In the genomic region with DNA sequence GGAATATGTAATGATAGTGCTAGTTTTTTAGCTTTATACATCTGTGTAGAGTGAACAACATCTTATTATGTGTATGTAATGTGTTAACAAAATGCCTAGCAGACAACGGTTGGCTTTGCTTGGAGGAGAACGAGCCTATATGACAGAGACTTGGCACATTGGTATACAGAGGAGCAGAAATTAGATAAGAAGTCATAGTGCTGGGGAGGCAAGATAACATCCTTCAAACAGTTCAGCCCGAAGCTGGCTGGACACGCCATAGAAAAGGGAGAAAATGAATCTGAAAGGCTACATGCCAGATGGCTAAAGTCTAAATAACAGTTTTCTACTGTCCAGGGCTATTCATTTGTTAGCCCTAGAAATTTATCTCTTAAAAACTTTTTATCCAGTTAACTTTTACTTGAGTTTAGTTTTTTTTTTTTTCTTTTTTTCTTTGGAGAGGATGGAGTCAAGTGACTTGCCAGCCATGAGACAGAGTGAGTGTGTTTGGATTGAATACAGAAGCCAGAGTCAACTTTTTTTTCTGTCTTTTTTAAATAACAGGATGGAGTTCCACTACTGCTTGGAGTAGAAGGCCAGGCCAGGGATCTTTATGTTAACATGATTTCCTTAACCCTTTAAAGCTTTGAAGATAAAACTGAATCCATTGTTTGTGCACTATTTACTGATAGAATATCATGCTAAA, we compare ENCODE assay signal across 15 cellular contexts.
DNase-seq lines count a peak whose midpoint lies in the region; ATAC-seq and TF ChIP-seq lines count a peak whose summit lies in the region.
"Had no signal": no experiment of that assay in that cellular context is flagged by ENCODE, and none has a peak within 500 bp of the region (broad histone marks: within the 10 kb centered on the region; RNA-seq: fewer than 3 reads in every experiment).

No MANE protein-coding gene starts in this region.

- TF ChIP-seq CTCF in breast epithelium (IDR thresholded peaks at IDR 0.05) = no peak
- TF ChIP-seq CTCF in MCF 10A (IDR thresholded peaks at IDR 0.05; ENCODE audit: unreplicated experiment) = no peak

- peak overlapping the region; percentile 73 to 87 for H3K27ac ChIP-seq in breast epithelium
- H3K27ac ChIP-seq in right cardiac atrium (ENCODE audit: low read length) = peak overlapping the region; percentile 18
- no peak overlapping the region for H3K27ac ChIP-seq in trophoblast cell (ENCODE audit: low read depth, low read length)

- H3K4me3 Mint-ChIP-seq in MCF 10A (ENCODE audit: unreplicated experiment) = no peak overlapping the region
- no peak overlapping the region for H3K4me3 Mint-ChIP-seq in activated CD8-positive, alpha-beta T cell treated with anti-CD3 and anti-CD28 coated beads, Interleukin-2, amount 10 ng/mL, durations not matched to agents 7 days and 5 days
- H3K4me3 Mint-ChIP-seq: activated B cell treated with CpG ODN at 0.5 μM for 24 hours; stimulated activated naive CD8-positive, alpha-beta T cell treated with anti-CD3 and anti-CD28 coated beads, Interleukin-15, Interleukin-2, amounts not matched to agents 100 ng/mL and 50 ng/mL, for 24 hours had no signal

- POLR2A ChIA-PET in MCF 10A (lab: Yijun Ruan, JAX) = interaction anchor here (1.1 kb wide), 1 partner anchor 11 kb away, joined by 3 read pairs; no protein-coding TSS in a partner anchor
- POLR2A ChIA-PET in activated CD8-positive, alpha-beta T cell treated with anti-CD3 and anti-CD28 coated beads, Interleukin-2, amount 10 ng/mL, durations not matched to agents 7 days and 5 days (lab: Charles Lee) = no interaction called here

- no peak overlapping the region for H3K18ac ChIP-seq in trophoblast cell (ENCODE audit: low read length)

- intact Hi-C loops in breast epithelium (cut with DNase I; ENCODE audit: low total_unique reads) = no loop called here
- intact Hi-C loops in MCF 10A (cut with micrococcal nuclease) = no loop called here
- intact Hi-C loops in right cardiac atrium (cut with DNase I) = no loop called here

- no peak overlapping the region for H4K12ac ChIP-seq in trophoblast cell (ENCODE audit: low read depth, low read length)

- H2AFZ ChIP-seq in trophoblast cell (ENCODE audit: insufficient read depth, low read length, poor library complexity) = no peak overlapping the region

- H3K27ac Mint-ChIP-seq in MCF 10A (ENCODE audit: low read depth, unreplicated experiment) = no peak overlapping the region
- no peak overlapping the region for H3K27ac Mint-ChIP-seq in activated CD8-positive, alpha-beta T cell treated with anti-CD3 and anti-CD28 coated beads, Interleukin-2, amount 10 ng/mL, durations not matched to agents 7 days and 5 days
- H3K27ac Mint-ChIP-seq: activated B cell treated with CpG ODN at 0.5 μM for 24 hours; stimulated activated naive CD8-positive, alpha-beta T cell treated with anti-CD3 and anti-CD28 coated beads, Interleukin-15, Interleukin-2, amounts not matched to agents 100 ng/mL and 50 ng/mL, for 24 hours had no signal

- H3K4me1 Mint-ChIP-seq in MCF 10A (ENCODE audit: insufficient read depth, unreplicated experiment) = peaks cover 27% of the 10 kb centered on the region
- H3K4me1 Mint-ChIP-seq in activated CD8-positive, alpha-beta T cell treated with anti-CD3 and anti-CD28 coated beads, Interleukin-2, amount 10 ng/mL, durations not matched to agents 7 days and 5 days (ENCODE audit: low read depth) = no peaks in the 10 kb centered on the region
- H3K4me1 Mint-ChIP-seq: activated B cell treated with CpG ODN at 0.5 μM for 24 hours had no signal

- no peaks in the 10 kb centered on the region for H3K27me3 Mint-ChIP-seq in MCF 10A (ENCODE audit: insufficient read depth, unreplicated experiment)
- H3K27me3 Mint-ChIP-seq in activated CD8-positive, alpha-beta T cell treated with anti-CD3 and anti-CD28 coated beads, Interleukin-2, amount 10 ng/mL, durations not matched to agents 7 days and 5 days (ENCODE audit: low read depth) = peaks cover 3% of the 10 kb centered on the region
- H3K27me3 Mint-ChIP-seq: activated B cell treated with CpG ODN at 0.5 μM for 24 hours had no signal

- H3K23ac ChIP-seq in trophoblast cell (ENCODE audit: low read length) = no peak overlapping the region

- DNase-seq in breast epithelium (ENCODE audit: low spot score in 2 of 2) = no peak
- DNase-seq in MCF 10A (ENCODE audit: unreplicated experiment) = no peak
- peak in 2 of 3 donors; percentile 42 to 57 for DNase-seq in right cardiac atrium
- DNase-seq in trophoblast cell = no peak
- DNase-seq in T-helper 1 cell = no peak
- DNase-seq in NCI-H1417 (lab: John Stamatoyannopoulos, UW) = no peak
- no peak for DNase-seq in activated CD8-positive, alpha-beta T cell treated with anti-CD3 and anti-CD28 coated beads, Interleukin-2, amount 10 ng/mL, durations not matched to agents 7 days and 5 days
- DNase-seq in retina = no peak
- DNase-seq: activated B cell treated with CpG ODN at 0.5 μM for 24 hours; activated T-cell treated with anti-CD3 and anti-CD28 coated beads, Interleukin-2, amount 50 U/mL, for 48 hours; amniotic stem cell; Karpas-422; NCI-H2081; NCI-H748 treated with DMSO at 0.1 percent for 48 hours had no signal

- H3K4me2 ChIP-seq in trophoblast cell (ENCODE audit: low read length) = no peak overlapping the region

- H2AK5ac ChIP-seq in trophoblast cell (ENCODE audit: low read length) = no peak overlapping the region

- H3K4me3 ChIP-seq in breast epithelium (no peak overlapping the region), right cardiac atrium (ENCODE audit: low read length) (no peak overlapping the region), trophoblast cell (ENCODE audit: low read depth, low read length) (no peak overlapping the region)

- 33% methylated on average over 4 of the region's 4 CpGs for whole genome bisulfite sequencing in right cardiac atrium
- WGBS in trophoblast cell (ENCODE audit: extremely low coverage, insufficient coverage, insufficient read length) = no CpG with 5 or more reads among the region's 4 CpGs

- H3K4me1 ChIP-seq in breast epithelium = peaks cover 2 to 7% of the 10 kb centered on the region in 2 donors
- H3K4me1 ChIP-seq in right cardiac atrium (ENCODE audit: control insufficient read depth, insufficient read depth, low read length) = peaks cover 4% of the 10 kb centered on the region
- H3K4me1 ChIP-seq in trophoblast cell (ENCODE audit: control insufficient read depth in 1 of 2, insufficient read depth in 2 of 2, low read length in 2 of 2) = peaks cover 4 to 16% of the 10 kb centered on the region in 2 experiments

- H3K9ac ChIP-seq in trophoblast cell (ENCODE audit: low read length) = no peak overlapping the region

- H4K8ac ChIP-seq in trophoblast cell (ENCODE audit: low read depth, low read length) = peak overlapping the region; percentile 72

- H3K9me3 ChIP-seq in breast epithelium = no peaks in the 10 kb centered on the region
- H3K9me3 ChIP-seq in right cardiac atrium (ENCODE audit: control insufficient read depth, low read length) = no peaks in the 10 kb centered on the region
- no peaks in the 10 kb centered on the region for H3K9me3 ChIP-seq in trophoblast cell (ENCODE audit: insufficient read depth, low read depth, low read length)

- H3K36me3 ChIP-seq in breast epithelium (no peaks in the 10 kb centered on the region), trophoblast cell (ENCODE audit: control insufficient read depth in 1 of 2, insufficient read depth in 2 of 2, low read length in 2 of 2) (no peaks in the 10 kb centered on the region)

- peak overlapping the region; percentile 75 for H2BK120ac ChIP-seq in trophoblast cell (ENCODE audit: insufficient read depth, low read length, poor library complexity)

- CTCF ChIA-PET in MCF 10A (lab: Yijun Ruan, JAX) = interaction anchor here (1.1 to 1.5 kb wide), 3 partner anchors 13 to 763 kb away, joined by 3 to 5 read pairs (median 3); no protein-coding TSS in a partner anchor
- CTCF ChIA-PET in activated CD8-positive, alpha-beta T cell treated with anti-CD3 and anti-CD28 coated beads, Interleukin-2, amount 10 ng/mL, durations not matched to agents 7 days and 5 days (lab: Charles Lee) = no interaction called here

- peaks cover 14% of the 10 kb centered on the region for H3K79me1 ChIP-seq in trophoblast cell (ENCODE audit: low read length)

- peak overlapping the region; percentile 67 for H3K14ac ChIP-seq in trophoblast cell (ENCODE audit: low read length)

- peak; percentile 53 to 75 for ATAC-seq in right cardiac atrium
- ATAC-seq in activated CD8-positive, alpha-beta T cell treated with anti-CD3 and anti-CD28 coated beads, Interleukin-2, amount 10 ng/mL, durations not matched to agents 7 days and 5 days = no peak

- peaks cover 1% of the 10 kb centered on the region for H3K79me2 ChIP-seq in trophoblast cell (ENCODE audit: control insufficient read depth, insufficient read depth, low read length, poor library complexity)

- peak overlapping the region; percentile 66 for H2BK5ac ChIP-seq in trophoblast cell (ENCODE audit: low read depth, low read length, poor library complexity)

- H3K9me3 Mint-ChIP-seq in MCF 10A (ENCODE audit: unreplicated experiment) = no peaks in the 10 kb centered on the region
- no peaks in the 10 kb centered on the region for H3K9me3 Mint-ChIP-seq in activated CD8-positive, alpha-beta T cell treated with anti-CD3 and anti-CD28 coated beads, Interleukin-2, amount 10 ng/mL, durations not matched to agents 7 days and 5 days (ENCODE audit: insufficient read depth)
- H3K9me3 Mint-ChIP-seq: activated B cell treated with CpG ODN at 0.5 μM for 24 hours; stimulated activated naive CD8-positive, alpha-beta T cell treated with anti-CD3 and anti-CD28 coated beads, Interleukin-15, Interleukin-2, amounts not matched to agents 100 ng/mL and 50 ng/mL, for 24 hours had no signal

- peak overlapping the region; percentile 43 for H4K91ac ChIP-seq in trophoblast cell (ENCODE audit: low read depth, low read length)

- H3K4ac ChIP-seq in trophoblast cell (ENCODE audit: low read depth, low read length) = peak overlapping the region; percentile 47

- H3K27me3 ChIP-seq in breast epithelium = no peaks in the 10 kb centered on the region
- H3K27me3 ChIP-seq in right cardiac atrium (ENCODE audit: control insufficient read depth, insufficient read depth) = no peaks in the 10 kb centered on the region
- H3K27me3 ChIP-seq in trophoblast cell (ENCODE audit: insufficient read depth, low read length) = no peaks in the 10 kb centered on the region

- BruUV-seq in MCF 10A (replicated peaks; lab: Mats Ljungman, UMichigan) = no TSS peak

- TF ChIP-seq POLR2A in breast epithelium (IDR thresholded peaks at IDR 0.05) = no peak

- peak overlapping the region; percentile 99 for H2BK12ac ChIP-seq in trophoblast cell (ENCODE audit: low read length)

- no peaks in the 10 kb centered on the region for H3K36me3 Mint-ChIP-seq in MCF 10A (ENCODE audit: insufficient read depth, unreplicated experiment)
- H3K36me3 Mint-ChIP-seq in activated CD8-positive, alpha-beta T cell treated with anti-CD3 and anti-CD28 coated beads, Interleukin-2, amount 10 ng/mL, durations not matched to agents 7 days and 5 days (ENCODE audit: low read depth) = no peaks in the 10 kb centered on the region

Comparison
In these comparisons a context has a peak if more than half of its experiments do, and no peak if none do; other contexts are left out.
1. DNase-seq: peak in right cardiac atrium (2 of 3); none in breast epithelium (0 of 2), MCF 10A (single experiment), trophoblast cell (0 of 2), T-helper 1 cell (0 of 5), NCI-H1417 (0 of 3), activated CD8-positive, alpha-beta T cell treated with anti-CD3 and anti-CD28 coated beads, Interleukin-2, amount 10 ng/mL, durations not matched to agents 7 days and 5 days (single experiment) and retina (single experiment).